Comparison of ENCODE assay signal across 30 cellular contexts in genomic region chr7:53600296-53600695, GRCh38.
"Had no signal": no experiment of that assay in that cellular context is flagged by ENCODE, and none has a peak within 500 bp of the region (broad histone marks: within the 10 kb centered on the region; RNA-seq: fewer than 3 reads in every experiment).

No MANE protein-coding gene starts in this region.

- H3K27me3 ChIP-seq: esophagus squamous epithelium, heart right ventricle, neutrophil, pancreas, suprapubic skin, transverse colon, upper lobe of right lung, uterus had no signal

- H3K36me3 ChIP-seq: esophagus squamous epithelium, heart right ventricle, lower lobe of right lung, neutrophil, pancreas, suprapubic skin, transverse colon, upper lobe of right lung, uterus had no signal

- H3K9me3 ChIP-seq: esophagus squamous epithelium, lower lobe of right lung, neutrophil, pancreas, suprapubic skin, transverse colon, upper lobe of right lung, uterus had no signal

- H3K4me1 ChIP-seq: heart right ventricle, lower lobe of right lung, pancreas, transverse colon, upper lobe of right lung, uterus had no signal

- FAIRE-seq: endothelial cell of umbilical vein, pancreas had no signal

- H3K4me2 ChIP-seq: smooth muscle cell had no signal

- H3K4me3 ChIP-seq: coronary artery, esophagus squamous epithelium, heart right ventricle, lower lobe of right lung, pancreas, smooth muscle cell, suprapubic skin, transverse colon, upper lobe of right lung, uterus had no signal

- ATAC-seq: heart right ventricle; left ventricle myocardium superior; natural killer cell; pancreas; sciatic nerve; stimulated activated naive CD8-positive, alpha-beta T cell treated with anti-CD3 and anti-CD28 coated beads, Interleukin-15, amount 100 ng/mL, for 72 hours; upper lobe of right lung had no signal

- DNase-seq: dermis blood vessel endothelial cell; effector memory CD4-positive, alpha-beta T cell; erythroblast; esophagus squamous epithelium; foreskin melanocyte; glutamatergic neuron; heart right ventricle; hippocampal formation; islet precursor cell; kidney glomerular epithelial cell; left ventricle myocardium superior; lower lobe of right lung; natural killer cell; pancreas; retina; stimulated activated CD4-positive, alpha-beta T cell treated with anti-CD3 and anti-CD28 coated beads, Interleukin-12 subunit alpha, Interleukin-12 subunit beta, amount 100 ng/mL, for 4 hours; stimulated activated CD4-positive, alpha-beta T cell treated with anti-CD3 and anti-CD28 coated beads, Interleukin-1b, Interleukin-23, amount 100 ng/mL, for 48 hours; stimulated activated CD4-positive, alpha-beta T cell treated with anti-CD3 and anti-CD28 coated beads, Interleukin-4, amount 100 ng/mL, for 1 hour; stimulated activated CD8-positive, alpha-beta memory T cell treated with anti-CD3 and anti-CD28 coated beads, Interleukin-4, amount 100 ng/mL, for 48 hours; stimulated activated naive CD4-positive, alpha-beta T cell; stimulated activated naive CD8-positive, alpha-beta T cell treated with anti-CD3 and anti-CD28 coated beads, Interleukin-15, amount 100 ng/mL, for 72 hours; transverse colon; upper lobe of right lung; uterus had no signal

- H3K27ac ChIP-seq: coronary artery, esophagus squamous epithelium, heart right ventricle, lower lobe of right lung, neutrophil, pancreas, suprapubic skin, transverse colon, upper lobe of right lung, uterus had no signal
